Comparison of ENCODE assay signal across 8 cellular contexts in the genomic region with DNA sequence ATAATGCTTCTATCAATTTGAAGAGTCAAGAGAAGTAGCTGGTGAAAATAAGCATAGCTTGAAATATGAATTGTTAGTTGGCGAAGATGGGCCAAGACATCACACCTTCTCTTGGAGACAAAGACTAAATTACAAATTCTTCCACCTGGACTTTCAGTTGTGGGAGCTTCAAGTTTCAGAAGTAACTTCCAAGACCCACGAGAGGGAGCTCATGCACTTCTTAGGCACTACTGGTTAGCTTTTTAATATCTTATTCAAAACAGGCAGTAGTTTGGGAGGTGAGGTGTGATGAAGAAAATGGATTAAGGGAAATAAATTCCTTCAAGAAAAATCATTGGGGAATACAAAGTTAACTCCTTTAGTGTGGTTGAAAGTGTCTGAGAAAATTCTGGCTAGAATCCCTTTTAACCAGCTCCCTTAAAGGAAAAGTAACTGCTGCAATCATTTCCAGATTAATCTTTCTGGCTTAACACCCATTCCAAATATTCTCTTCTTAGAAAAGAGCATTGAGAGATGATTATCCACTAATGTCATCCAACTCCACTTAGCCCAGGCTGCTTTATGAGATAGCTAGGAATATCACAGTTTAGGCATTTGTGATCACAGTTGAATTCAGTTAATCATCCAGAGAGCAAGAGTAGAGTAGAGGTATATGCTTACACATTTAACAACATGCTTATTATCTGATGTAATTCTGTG.
DNase-seq lines count a peak whose midpoint lies in the region; ATAC-seq and TF ChIP-seq lines count a peak whose summit lies in the region.

No MANE protein-coding gene starts in this region.

- H3K4me2 ChIP-seq in mesenchymal stem cell (ENCODE audit: low read length, poor library complexity, severe bottlenecking): peak overlapping the region; percentile 18

- H3K4ac ChIP-seq in mesenchymal stem cell (ENCODE audit: low read depth in 1 of 2, low read length in 2 of 2): no peak overlapping the region

- no peak overlapping the region for H2BK12ac ChIP-seq in mesenchymal stem cell (ENCODE audit: low read length in 2 of 2)

- H3K4me1 ChIP-seq in heart right ventricle (no peaks in the 10 kb centered on the region), mesenchymal stem cell (ENCODE audit: control insufficient read depth, insufficient read depth, low read depth, low read length) (peaks cover 2% of the 10 kb centered on the region), sigmoid colon (no peaks in the 10 kb centered on the region)

- H2BK120ac ChIP-seq in mesenchymal stem cell (ENCODE audit: low read depth, low read length): no peak overlapping the region

- H3K9ac ChIP-seq in mesenchymal stem cell (ENCODE audit: low read length): peak overlapping the region; percentile 14

- no peak overlapping the region for H2AFZ ChIP-seq in mesenchymal stem cell (ENCODE audit: low read depth, low read length)

- H4K8ac ChIP-seq in mesenchymal stem cell (ENCODE audit: low read length): no peak overlapping the region

- H2AK5ac ChIP-seq in mesenchymal stem cell (ENCODE audit: low read length, severe bottlenecking): no peak overlapping the region

- no peak overlapping the region for H3K4me3 ChIP-seq in heart right ventricle
- H3K4me3 ChIP-seq in coronary artery: no peak overlapping the region
- H3K4me3 ChIP-seq in mesenchymal stem cell (ENCODE audit: insufficient read depth in 1 of 2, low read depth in 1 of 2, low read length in 2 of 2): no peak overlapping the region
- no peak overlapping the region for H3K4me3 ChIP-seq in sigmoid colon

- H3K27me3 ChIP-seq in heart right ventricle: peaks cover 0 to 28% (median 0%) of the 10 kb centered on the region in 7 donors
- peaks cover 0 to 10% of the 10 kb centered on the region in 2 experiments for H3K27me3 ChIP-seq in mesenchymal stem cell (ENCODE audit: control insufficient read depth in 1 of 2, insufficient read depth in 1 of 2, low read length in 2 of 2)
- H3K27me3 ChIP-seq in sigmoid colon: no peaks in the 10 kb centered on the region

- TF ChIP-seq CTCF in heart right ventricle (IDR thresholded peaks at IDR 0.05) (peak; percentile 22 to 71 (median 64)), coronary artery (IDR thresholded peaks at IDR 0.05) (peak; percentile 28), sigmoid colon (IDR thresholded peaks at IDR 0.05) (peak in 1 of 4 experiments; percentile 57)

- WGBS in heart right ventricle, 2 donors: 23 to 25% methylated on average over 2 of the region's 2 CpGs
- 50% methylated on average over 1 of the region's 2 CpGs for WGBS in mesenchymal stem cell
- 22 to 36% methylated on average over 2 of the region's 2 CpGs for WGBS in sigmoid colon, 2 donors

- no peak overlapping the region for H4K91ac ChIP-seq in mesenchymal stem cell (ENCODE audit: low read length)

- H3K18ac ChIP-seq in mesenchymal stem cell (ENCODE audit: low read depth in 1 of 2, low read length in 2 of 2): no peak overlapping the region

- H3K36me3 ChIP-seq in heart right ventricle: no peaks in the 10 kb centered on the region
- H3K36me3 ChIP-seq in mesenchymal stem cell (ENCODE audit: control insufficient read depth in 1 of 2, insufficient read depth in 2 of 2, low read depth in 1 of 2, low read length in 2 of 2): no peaks in the 10 kb centered on the region
- no peaks in the 10 kb centered on the region for H3K36me3 ChIP-seq in sigmoid colon

- ATAC-seq in heart right ventricle: peak in 1 of 8 donors; percentile 47
- ATAC-seq in GM18909 (IDR thresholded peaks at IDR 0.05; ENCODE audit: poor library complexity, unreplicated experiment): no peak

- H2BK15ac ChIP-seq in mesenchymal stem cell (ENCODE audit: low read depth, poor library complexity, severe bottlenecking): no peak overlapping the region

- intact Hi-C loops in heart right ventricle (cut with DNase I) (loop anchor here (2.0 to 10.0 kb wide), 4 partner anchors 142 to 148 kb away; no protein-coding TSS in a partner anchor), cardiac septum (cut with DNase I) (loop anchor here (2.0 kb wide), 1 partner anchor 144 kb away; no protein-coding TSS in a partner anchor), sigmoid colon (cut with DNase I) (loop anchor here (2.0 kb wide), 1 partner anchor 144 kb away; no protein-coding TSS in a partner anchor)

- peaks cover 0 to 7% (median 0%) of the 10 kb centered on the region in 11 donors for H3K9me3 ChIP-seq in heart right ventricle
- no peaks in the 10 kb centered on the region for H3K9me3 ChIP-seq in mesenchymal stem cell (ENCODE audit: control insufficient read depth, low read length)
- no peaks in the 10 kb centered on the region for H3K9me3 ChIP-seq in sigmoid colon

- no peak for TF ChIP-seq EP300 in sigmoid colon (IDR thresholded peaks at IDR 0.05)

- H3K23ac ChIP-seq in mesenchymal stem cell (ENCODE audit: low read length in 2 of 2): no peak overlapping the region

- H3K14ac ChIP-seq in mesenchymal stem cell (ENCODE audit: low read length in 2 of 2): no peak overlapping the region

- no peak overlapping the region for H2BK5ac ChIP-seq in mesenchymal stem cell (ENCODE audit: low read depth, low read length, poor library complexity, severe bottlenecking)

- peak in 1 of 2 donors; percentile 13 for DNase-seq in heart right ventricle
- DNase-seq in cardiac septum (ENCODE audit: low spot score): no peak
- DNase-seq in NCI-H526 treated with DMSO at 0.1 percent for 48 hours (lab: John Stamatoyannopoulos, UW): peak; percentile 27
- no peak for DNase-seq in coronary artery (ENCODE audit: low spot score)
- DNase-seq in mesenchymal stem cell: peak; percentile 64
- no peak for DNase-seq in T1000 (lab: John Stamatoyannopoulos, UW)
- no peak for DNase-seq in sigmoid colon

- H3K27ac ChIP-seq in heart right ventricle: no peak overlapping the region
- H3K27ac ChIP-seq in coronary artery: no peak overlapping the region
- H3K27ac ChIP-seq in mesenchymal stem cell (ENCODE audit: low read length, poor library complexity, severe bottlenecking): peak overlapping the region; percentile 81
- no peak overlapping the region for H3K27ac ChIP-seq in sigmoid colon

- peaks cover 3% of the 10 kb centered on the region for H3K79me1 ChIP-seq in mesenchymal stem cell (replicated peaks; ENCODE audit: low read length, poor library complexity, severe bottlenecking)

- TF ChIP-seq POLR2A in sigmoid colon (IDR thresholded peaks at IDR 0.05): no peak

Comparison
In these comparisons a context has a peak if more than half of its experiments do, and no peak if none do; other contexts are left out.
1. DNase-seq: peak in NCI-H526 treated with DMSO at 0.1 percent for 48 hours (single experiment) and mesenchymal stem cell (single experiment); none in cardiac septum (single experiment), coronary artery (single experiment), T1000 (single experiment) and sigmoid colon (single experiment).